Comparison of ENCODE assay signal across 26 cellular contexts in the genomic region with DNA sequence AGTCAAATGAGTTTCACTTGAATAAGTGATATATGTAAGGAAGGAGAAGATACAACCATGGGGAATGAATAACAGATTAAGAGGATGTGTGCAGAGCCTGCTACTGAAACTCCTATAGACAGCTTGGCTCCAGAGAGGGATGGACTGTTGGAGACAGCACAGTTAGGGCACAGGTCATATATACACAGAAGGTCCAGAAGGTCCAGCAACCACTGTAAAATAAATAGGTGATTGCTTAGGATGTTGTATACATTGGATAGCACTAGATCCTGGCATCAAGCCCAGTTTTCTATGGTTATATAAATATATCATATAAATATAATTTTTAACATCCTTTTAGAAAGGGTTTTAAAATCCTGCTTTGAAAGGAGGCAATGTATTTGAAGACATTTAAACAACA. TPM values are rescaled to one million over a fixed set of nuclear protein-coding genes. Genes with fewer than 3 reads are reported as not detected.
"Had no signal": no experiment of that assay in that cellular context is flagged by ENCODE, and none has a peak within 500 bp of the region (broad histone marks: within the 10 kb centered on the region; RNA-seq: fewer than 3 reads in every experiment).

No MANE protein-coding gene starts in this region.

- H3K4me1 Mint-ChIP-seq: immature natural killer cell; natural killer cell; neural crest cell; stimulated activated effector memory CD8-positive, alpha-beta T cell treated with anti-CD3 and anti-CD28 coated beads, Interleukin-12 subunit alpha, Interleukin-12 subunit beta, amount 100 ng/mL, for 72 hours had no signal

- FAIRE-seq: endometrium, frontal cortex, kidney, pancreas had no signal

- H3K27me3 ChIP-seq: esophagus squamous epithelium, left lung, neutrophil, pancreas, testis, tibial artery had no signal

- DNase-seq: cerebellar nuclear complex; cortex of kidney; effector memory CD8-positive, alpha-beta T cell; erythroblast; esophagus squamous epithelium; hypothalamus; immature natural killer cell; kidney; left lung; mesendoderm; natural killer cell; pancreas; stimulated activated CD4-positive, alpha-beta T cell treated with anti-CD3 and anti-CD28 coated beads, Interleukin-2, amount 100 ng/mL, for 24 hours; stimulated activated CD4-positive, alpha-beta T cell treated with anti-CD3 and anti-CD28 coated beads, Interleukin-4, amount 100 ng/mL, for 24 hours; stimulated activated naive CD8-positive, alpha-beta T cell treated with anti-CD3 and anti-CD28 coated beads, Interleukin-15, Interleukin-2, amounts not matched to agents 100 U/mL and 50 U/mL, for 24 hours; substantia nigra; testis; tibial artery had no signal

- H3K9me3 ChIP-seq: esophagus squamous epithelium, left lung, neutrophil, pancreas, testis, tibial artery had no signal

- H3K27ac Mint-ChIP-seq: effector memory CD8-positive, alpha-beta T cell; immature natural killer cell; natural killer cell; stimulated activated effector memory CD8-positive, alpha-beta T cell treated with anti-CD3 and anti-CD28 coated beads, Interleukin-12 subunit alpha, Interleukin-12 subunit beta, amount 100 ng/mL, for 72 hours; type B pancreatic cell had no signal

- H3K4me3 ChIP-seq: esophagus squamous epithelium, left lung, pancreas, testis, tibial artery had no signal

- ATAC-seq: effector memory CD8-positive, alpha-beta T cell; left lung; natural killer cell; pancreas; sciatic nerve; stimulated activated effector memory CD8-positive, alpha-beta T cell treated with anti-CD3 and anti-CD28 coated beads, Interleukin-12 subunit alpha, Interleukin-12 subunit beta, amount 100 ng/mL, for 72 hours; stimulated activated naive CD8-positive, alpha-beta T cell treated with anti-CD3 and anti-CD28 coated beads, Interleukin-15, Interleukin-2, amounts not matched to agents 100 U/mL and 50 U/mL, for 24 hours had no signal

- H3K27me3 Mint-ChIP-seq: effector memory CD8-positive, alpha-beta T cell; progenitor cell of endocrine pancreas; type B pancreatic cell had no signal

- H3K9me3 Mint-ChIP-seq: effector memory CD8-positive, alpha-beta T cell; natural killer cell; stimulated activated effector memory CD8-positive, alpha-beta T cell treated with anti-CD3 and anti-CD28 coated beads, Interleukin-12 subunit alpha, Interleukin-12 subunit beta, amount 100 ng/mL, for 72 hours; type B pancreatic cell had no signal

- H3K36me3 ChIP-seq: esophagus squamous epithelium, left lung, neutrophil, pancreas, tibial artery had no signal

- H3K4me1 ChIP-seq: esophagus squamous epithelium, left lung, pancreas, testis had no signal

- H3K4me3 Mint-ChIP-seq: effector memory CD8-positive, alpha-beta T cell; immature natural killer cell; natural killer cell; neural crest cell; stimulated activated effector memory CD8-positive, alpha-beta T cell treated with anti-CD3 and anti-CD28 coated beads, Interleukin-12 subunit alpha, Interleukin-12 subunit beta, amount 100 ng/mL, for 72 hours; type B pancreatic cell had no signal

- H3K36me3 Mint-ChIP-seq: immature natural killer cell; natural killer cell; stimulated activated effector memory CD8-positive, alpha-beta T cell treated with anti-CD3 and anti-CD28 coated beads, Interleukin-12 subunit alpha, Interleukin-12 subunit beta, amount 100 ng/mL, for 72 hours had no signal

- H3K27ac ChIP-seq: esophagus squamous epithelium, left lung, neutrophil, pancreas, testis, tibial artery had no signal

RNA-seq across cellular contexts. Expression of a gene that starts 20.9 kb away (rescaled TPM):
- polyA plus RNA-seq: immature natural killer cell had no signal
